ENCODE assay signal across 31 cellular contexts in the genomic region with DNA sequence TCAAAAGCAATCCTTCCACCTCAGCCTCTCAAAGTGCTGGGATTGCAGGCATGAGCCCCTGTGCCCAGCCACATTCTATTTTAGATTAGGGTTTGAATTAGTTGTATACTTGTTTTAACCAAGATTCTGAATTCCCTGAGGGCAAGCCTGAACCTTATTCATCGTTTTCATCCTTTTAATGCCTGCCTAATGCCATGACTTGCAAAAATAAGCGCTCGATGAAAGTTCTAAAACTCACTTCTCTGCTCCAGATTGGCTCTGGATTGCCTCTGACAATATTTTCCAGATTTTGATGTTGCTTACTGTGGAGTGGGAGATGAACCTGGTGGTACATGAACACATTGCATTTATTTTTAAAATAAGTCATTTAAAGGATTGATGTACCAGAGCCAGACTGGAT.
"Had no signal": no experiment of that assay in that cellular context is flagged by ENCODE, and none has a peak within 500 bp of the region (broad histone marks: within the 10 kb centered on the region; RNA-seq: fewer than 3 reads in every experiment).

No MANE protein-coding gene starts in this region.

- ATAC-seq: naive thymus-derived CD8-positive, alpha-beta T cell; natural killer cell treated with Interleukin-12 subunit alpha and Interleukin-12 subunit beta and Interleukin-15 and Interleukin-18, amount 100 ng/mL, for 72 hours; pancreas; psoas muscle; right cardiac atrium; sciatic nerve; stimulated activated memory B cell treated with anti-CD40 and anti-IgM and Interleukin-4, amounts not matched to agents 10 μg/mL and 1 μg/mL and 100 μg/mL, for 72 hours; stimulated activated naive CD8-positive, alpha-beta T cell treated with anti-CD3 and anti-CD28 coated beads, Interleukin-15, amount 100 ng/mL, for 72 hours; stimulated activated naive CD8-positive, alpha-beta T cell treated with anti-CD3 and anti-CD28 coated beads, Interleukin-15, Interleukin-2, amounts not matched to agents 100 U/mL and 50 U/mL, for 24 hours; upper lobe of right lung had no signal

- DNase-seq: naive thymus-derived CD8-positive, alpha-beta T cell; nephron progenitor cell; nucleus accumbens; pancreas; psoas muscle; right cardiac atrium; spleen; stimulated activated CD4-positive, alpha-beta T cell treated with anti-CD3 and anti-CD28 coated beads, Interleukin-12 subunit alpha, Interleukin-12 subunit beta, amount 100 ng/mL, for 4 hours; stimulated activated CD4-positive, alpha-beta T cell treated with anti-CD3 and anti-CD28 coated beads, Interleukin-1b, Interleukin-23, amount 100 ng/mL, for 48 hours; stimulated activated CD4-positive, alpha-beta T cell treated with anti-CD3 and anti-CD28 coated beads, Interleukin-4, amount 100 ng/mL, for 1 hour; stimulated activated CD4-positive, alpha-beta T cell treated with anti-CD3 and anti-CD28 coated beads, Interleukin-4, amount 100 ng/mL, for 4 hours; stimulated activated CD8-positive, alpha-beta memory T cell treated with anti-CD3 and anti-CD28 coated beads, Interleukin-4, amount 100 ng/mL, for 48 hours; stimulated activated naive CD4-positive, alpha-beta T cell; stimulated activated naive CD8-positive, alpha-beta T cell treated with anti-CD3 and anti-CD28 coated beads, Interleukin-15, amount 100 ng/mL, for 72 hours; stimulated activated naive CD8-positive, alpha-beta T cell treated with anti-CD3 and anti-CD28 coated beads, Interleukin-15, Interleukin-2, amounts not matched to agents 100 U/mL and 50 U/mL, for 24 hours; substantia nigra; testis; tibial artery; transverse colon; upper lobe of right lung; uterus had no signal

- H3K4me1 Mint-ChIP-seq: neural crest cell; stimulated activated naive CD8-positive, alpha-beta T cell treated with anti-CD3 and anti-CD28 coated beads, Interleukin-15, amount 100 ng/mL, for 72 hours had no signal

- H3K27me3 Mint-ChIP-seq: naive thymus-derived CD8-positive, alpha-beta T cell; natural killer cell treated with Interleukin-12 subunit alpha and Interleukin-12 subunit beta and Interleukin-15 and Interleukin-18, amount 100 ng/mL, for 72 hours; progenitor cell of endocrine pancreas; stimulated activated memory B cell treated with anti-CD40 and anti-IgM and Interleukin-4, amounts not matched to agents 10 μg/mL and 1 μg/mL and 100 μg/mL, for 72 hours; stimulated activated naive CD8-positive, alpha-beta T cell treated with anti-CD3 and anti-CD28 coated beads, Interleukin-15, amount 100 ng/mL, for 72 hours had no signal

- H3K9me3 Mint-ChIP-seq: naive thymus-derived CD8-positive, alpha-beta T cell; natural killer cell treated with Interleukin-12 subunit alpha and Interleukin-12 subunit beta and Interleukin-15 and Interleukin-18, amount 100 ng/mL, for 72 hours; nephron progenitor cell; neural crest cell; stimulated activated memory B cell treated with anti-CD40 and anti-IgM and Interleukin-4, amounts not matched to agents 10 μg/mL and 1 μg/mL and 100 μg/mL, for 72 hours; stimulated activated naive CD8-positive, alpha-beta T cell treated with anti-CD3 and anti-CD28 coated beads, Interleukin-15, amount 100 ng/mL, for 72 hours; type B pancreatic cell had no signal

- H3K4me1 ChIP-seq: pancreas, psoas muscle, spleen, suprapubic skin, testis, tibial artery, transverse colon, upper lobe of right lung, uterus had no signal

- H3K36me3 Mint-ChIP-seq: natural killer cell treated with Interleukin-12 subunit alpha and Interleukin-12 subunit beta and Interleukin-15 and Interleukin-18, amount 100 ng/mL, for 72 hours; type B pancreatic cell had no signal

- H3K4me3 ChIP-seq: pancreas, psoas muscle, skin epidermis, smooth muscle cell, spleen, suprapubic skin, testis, tibial artery, transverse colon, upper lobe of right lung, uterus had no signal

- H3K4me3 Mint-ChIP-seq: naive thymus-derived CD8-positive, alpha-beta T cell; natural killer cell treated with Interleukin-12 subunit alpha and Interleukin-12 subunit beta and Interleukin-15 and Interleukin-18, amount 100 ng/mL, for 72 hours; nephron progenitor cell; neural crest cell; stimulated activated memory B cell treated with anti-CD40 and anti-IgM and Interleukin-4, amounts not matched to agents 10 μg/mL and 1 μg/mL and 100 μg/mL, for 72 hours; stimulated activated naive CD8-positive, alpha-beta T cell treated with anti-CD3 and anti-CD28 coated beads, Interleukin-15, amount 100 ng/mL, for 72 hours; type B pancreatic cell had no signal

- H3K27ac Mint-ChIP-seq: natural killer cell treated with Interleukin-12 subunit alpha and Interleukin-12 subunit beta and Interleukin-15 and Interleukin-18, amount 100 ng/mL, for 72 hours; nephron progenitor cell; progenitor cell of endocrine pancreas; stimulated activated memory B cell treated with anti-CD40 and anti-IgM and Interleukin-4, amounts not matched to agents 10 μg/mL and 1 μg/mL and 100 μg/mL, for 72 hours; stimulated activated naive CD8-positive, alpha-beta T cell treated with anti-CD3 and anti-CD28 coated beads, Interleukin-15, amount 100 ng/mL, for 72 hours; type B pancreatic cell had no signal

- H3K27ac ChIP-seq: neutrophil, pancreas, psoas muscle, skin epidermis, spleen, suprapubic skin, testis, tibial artery, transverse colon, upper lobe of right lung, uterus had no signal

- H3K9me3 ChIP-seq: neutrophil, pancreas, psoas muscle, spleen, suprapubic skin, testis, tibial artery, transverse colon, upper lobe of right lung, uterus had no signal

- FAIRE-seq: pancreas had no signal

- H3K4me2 ChIP-seq: smooth muscle cell had no signal
